ENCODE assay signal across 1 cellular context in the genomic region with DNA sequence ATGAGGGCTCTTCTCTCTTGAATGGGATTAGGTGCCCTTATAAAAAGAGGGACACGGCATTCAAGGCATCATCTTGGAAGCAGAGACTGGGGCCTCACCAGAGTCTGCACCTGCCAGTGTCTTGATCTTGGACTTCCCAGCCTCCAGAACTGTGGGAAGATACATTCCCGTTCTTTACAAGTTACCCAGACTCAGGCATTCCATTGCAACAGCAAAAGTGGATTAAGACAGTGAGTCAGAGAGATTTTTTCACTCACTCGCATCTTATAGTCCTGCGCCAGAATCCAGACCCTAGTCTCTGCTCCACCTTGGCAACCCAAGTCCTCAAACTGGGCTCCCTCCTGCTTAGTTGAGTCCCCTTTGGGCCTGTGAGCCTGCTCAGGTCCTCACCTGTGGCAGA.
A peak's percentile ranks its signal among the peaks of the same experiment; 100 is the strongest.
TF ChIP-seq lines count a peak whose summit lies in the region.

No MANE protein-coding gene starts in this region.

TF ChIP-seq in K562, 482 proteins besides CTCF, POLR2A, EP300 and RAD21:
- TF ChIP-seq, protein P1, sequence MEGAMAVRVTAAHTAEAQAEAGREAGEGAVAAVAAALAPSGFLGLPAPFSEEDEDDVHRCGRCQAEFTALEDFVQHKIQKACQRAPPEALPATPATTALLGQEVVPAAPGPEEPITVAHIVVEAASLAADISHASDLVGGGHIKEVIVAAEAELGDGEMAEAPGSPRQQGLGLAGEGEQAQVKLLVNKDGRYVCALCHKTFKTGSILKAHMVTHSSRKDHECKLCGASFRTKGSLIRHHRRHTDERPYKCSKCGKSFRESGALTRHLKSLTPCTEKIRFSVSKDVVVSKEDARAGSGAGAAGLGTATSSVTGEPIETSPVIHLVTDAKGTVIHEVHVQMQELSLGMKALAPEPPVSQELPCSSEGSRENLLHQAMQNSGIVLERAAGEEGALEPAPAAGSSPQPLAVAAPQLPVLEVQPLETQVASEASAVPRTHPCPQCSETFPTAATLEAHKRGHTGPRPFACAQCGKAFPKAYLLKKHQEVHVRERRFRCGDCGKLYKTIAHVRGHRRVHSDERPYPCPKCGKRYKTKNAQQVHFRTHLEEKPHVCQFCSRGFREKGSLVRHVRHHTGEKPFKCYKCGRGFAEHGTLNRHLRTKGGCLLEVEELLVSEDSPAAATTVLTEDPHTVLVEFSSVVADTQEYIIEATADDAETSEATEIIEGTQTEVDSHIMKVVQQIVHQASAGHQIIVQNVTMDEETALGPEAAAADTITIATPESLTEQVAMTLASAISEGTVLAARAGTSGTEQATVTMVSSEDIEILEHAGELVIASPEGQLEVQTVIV (CRISPR knock-in tag; IDR thresholded peaks at IDR 0.05; ENCODE audit: borderline replicate concordance): no peak
- TF ChIP-seq SPI1 (IDR thresholded peaks at IDR 0.05; ENCODE audit: borderline replicate concordance, low read depth, low read length): 0 out of 2 replicates have a peak, but pooled peaks have one; percentile 4
